ENCODE assay signal across 1 cellular context in genomic region chr16:67967183-67967955, GRCh38.
TF ChIP-seq lines count a peak whose summit lies in the region.

No MANE protein-coding gene starts in this region.

TF ChIP-seq in endothelial cell of umbilical vein, 7 proteins besides CTCF, POLR2A, EP300 and RAD21:
- no peak for TF ChIP-seq POLR2AphosphoS5 (IDR thresholded peaks at IDR 0.05; ENCODE audit: insufficient read depth, low read depth, low read length)
